In the genomic region with DNA sequence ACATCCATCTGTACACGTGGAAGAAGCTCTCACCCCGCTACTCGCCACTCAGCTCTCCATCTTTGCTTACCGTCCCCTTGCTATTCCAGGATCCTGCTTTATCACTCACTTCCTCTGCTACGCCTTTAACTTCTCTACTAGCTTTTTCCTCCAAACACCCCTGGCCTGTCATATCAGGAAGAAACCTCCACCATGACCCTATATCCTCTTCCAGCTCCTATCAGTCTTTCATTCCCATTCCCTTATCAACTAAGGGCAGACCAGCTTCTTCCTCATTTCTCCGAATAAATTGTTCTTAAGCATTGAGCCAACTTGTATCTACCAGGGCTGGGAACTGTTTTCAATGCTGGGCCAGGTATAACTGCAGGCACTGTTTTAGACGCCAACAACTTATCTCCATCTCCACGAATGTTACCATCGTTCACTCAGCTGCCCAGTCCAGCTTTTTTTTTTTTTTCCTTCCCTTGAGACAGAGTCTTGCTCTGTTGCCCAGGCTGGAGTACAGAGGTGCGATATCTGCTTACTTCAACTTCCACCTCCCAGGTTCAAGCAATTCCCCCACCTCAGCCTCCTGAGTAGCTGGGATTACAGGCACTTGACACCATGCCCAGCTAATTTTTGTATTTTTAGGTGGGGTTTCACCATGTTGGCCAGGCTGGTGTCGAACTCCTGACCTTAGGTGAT, we compare ENCODE assay signal across 1 cellular context.
A peak's percentile ranks its signal among the peaks of the same experiment; 100 is the strongest.
TF ChIP-seq lines count a peak whose summit lies in the region.

No MANE protein-coding gene starts in this region.

TF ChIP-seq in K562, 482 proteins besides CTCF, POLR2A, EP300 and RAD21 (continued from another document and continues in another):
- TF ChIP-seq POLR2G (IDR thresholded peaks at IDR 0.05; ENCODE audit: low read depth, low read length) (no peak), CTBP1 (IDR thresholded peaks at IDR 0.05; ENCODE audit: borderline replicate concordance) (peak; percentile 80; the same call in 1 of the 2 replicates), CEBPG (CRISPR knock-in tag; IDR thresholded peaks at IDR 0.05) (no peak), CEBPG (tag; conservative IDR thresholded peaks at IDR 0.05 in 1 of 2, IDR thresholded peaks at IDR 0.05 in 1 of 2) (no peak), CBFA2T3 (IDR thresholded peaks at IDR 0.05) (peak; percentile 91), BCL6 (CRISPR knock-in tag; IDR thresholded peaks at IDR 0.05) (no peak), TCF7 (IDR thresholded peaks at IDR 0.05; ENCODE audit: borderline replicate concordance) (no peak), EZH2 (IDR thresholded peaks at IDR 0.05; ENCODE audit: borderline replicate concordance, low read depth, low read length) (no peak), CC2D1A (IDR thresholded peaks at IDR 0.05) (0 out of 2 replicates have a peak, but pooled peaks have one; percentile 27), TCF3 (CRISPR knock-in tag; IDR thresholded peaks at IDR 0.05) (peak; percentile 89), ZNF263 (CRISPR knock-in tag; IDR thresholded peaks at IDR 0.05; ENCODE audit: borderline replicate concordance) (no peak), NR2C2 (CRISPR knock-in tag; IDR thresholded peaks at IDR 0.05) (no peak), NR2C2 (tag; IDR thresholded peaks at IDR 0.05) (no peak), FIP1L1 (IDR thresholded peaks at IDR 0.05; ENCODE audit: low read depth, low read length, poor library complexity, severe bottlenecking) (no peak), MYC (IDR thresholded peaks at IDR 0.05; ENCODE audit: low read depth, low read length) (no peak), MYC (CRISPR knock-in tag; IDR thresholded peaks at IDR 0.05; ENCODE audit: borderline replicate concordance, low read depth) (no peak), KAT7 (CRISPR knock-in tag; IDR thresholded peaks at IDR 0.05; ENCODE audit: borderline replicate concordance) (no peak), HMGN3 (IDR thresholded peaks at IDR 0.05; ENCODE audit: borderline replicate concordance, extremely low read depth, insufficient read length, low read depth, low read length) (no peak), ZKSCAN8 (CRISPR knock-in tag; IDR thresholded peaks at IDR 0.05) (no peak), RFX1 (IDR thresholded peaks at IDR 0.05) (no peak), HMG20B (CRISPR knock-in tag; IDR thresholded peaks at IDR 0.05) (no peak), NCOA6 (IDR thresholded peaks at IDR 0.05) (no peak), ARNT (IDR thresholded peaks at IDR 0.05) (peak in 1 of 2 experiments; percentile 44; a peak in 1 of 4 replicates), ELF4 (CRISPR knock-in tag; IDR thresholded peaks at IDR 0.05) (peak; percentile 50; the same call in 1 of the 2 replicates), NR1H2 (CRISPR knock-in tag; IDR thresholded peaks at IDR 0.05) (no peak), SMARCB1 (IDR thresholded peaks at IDR 0.05; ENCODE audit: insufficient read length, low read depth) (no peak), ZNF699 (CRISPR knock-in tag; IDR thresholded peaks at IDR 0.05; ENCODE audit: insufficient replicate concordance) (no peak), NFIC (IDR thresholded peaks at IDR 0.05) (peak; percentile 51), ZBTB1 (CRISPR knock-in tag; IDR thresholded peaks at IDR 0.05; ENCODE audit: borderline replicate concordance, low read depth) (no peak), POU5F1 (IDR thresholded peaks at IDR 0.05; ENCODE audit: borderline replicate concordance, low read depth, low read length, partially characterized antibody) (no peak), MAZ (CRISPR knock-in tag; conservative IDR thresholded peaks at IDR 0.05 in 1 of 2, IDR thresholded peaks at IDR 0.05 in 1 of 2) (no peak), ZNF695 (CRISPR knock-in tag; IDR thresholded peaks at IDR 0.05) (no peak), LCOR (CRISPR knock-in tag; IDR thresholded peaks at IDR 0.05) (no peak), FOXJ3 (CRISPR knock-in tag; IDR thresholded peaks at IDR 0.05) (no peak), ZNF143 (CRISPR knock-in tag; IDR thresholded peaks at IDR 0.05) (no peak), XRCC5 (IDR thresholded peaks at IDR 0.05; ENCODE audit: low read depth, low read length) (no peak), HNRNPH1 (optimal IDR thresholded peaks at IDR 0.05; ENCODE audit: low read depth, low read length) (no peak), RFX5 (IDR thresholded peaks at IDR 0.05; ENCODE audit: low read depth, low read length) (no peak), CREM (IDR thresholded peaks at IDR 0.05; ENCODE audit: low read depth) (no peak), YY1 (IDR thresholded peaks at IDR 0.05; ENCODE audit: borderline replicate concordance in 1 of 3, control insufficient read depth in 1 of 3, extremely low read depth in 1 of 3, insufficient read depth in 3 of 3, insufficient read length in 1 of 3, insufficient replicate concordance in 2 of 3, low read depth in 1 of 3, low read length in 2 of 3) (no peak), GABPB1 (CRISPR knock-in tag; IDR thresholded peaks at IDR 0.05) (no peak), TAL1 (IDR thresholded peaks at IDR 0.05) (peak; percentile 73), ZNF239 (CRISPR knock-in tag; IDR thresholded peaks at IDR 0.05) (no peak)
- TF ChIP-seq, protein P1, sequence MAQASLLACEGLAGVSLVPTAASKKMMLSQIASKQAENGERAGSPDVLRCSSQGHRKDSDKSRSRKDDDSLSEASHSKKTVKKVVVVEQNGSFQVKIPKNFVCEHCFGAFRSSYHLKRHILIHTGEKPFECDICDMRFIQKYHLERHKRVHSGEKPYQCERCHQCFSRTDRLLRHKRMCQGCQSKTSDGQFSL (CRISPR knock-in tag; IDR thresholded peaks at IDR 0.05): no peak
- TF ChIP-seq, protein P1 (tag; IDR thresholded peaks at IDR 0.05): no peak
- TF ChIP-seq, protein P2, sequence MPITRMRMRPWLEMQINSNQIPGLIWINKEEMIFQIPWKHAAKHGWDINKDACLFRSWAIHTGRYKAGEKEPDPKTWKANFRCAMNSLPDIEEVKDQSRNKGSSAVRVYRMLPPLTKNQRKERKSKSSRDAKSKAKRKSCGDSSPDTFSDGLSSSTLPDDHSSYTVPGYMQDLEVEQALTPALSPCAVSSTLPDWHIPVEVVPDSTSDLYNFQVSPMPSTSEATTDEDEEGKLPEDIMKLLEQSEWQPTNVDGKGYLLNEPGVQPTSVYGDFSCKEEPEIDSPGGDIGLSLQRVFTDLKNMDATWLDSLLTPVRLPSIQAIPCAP (CRISPR knock-in tag; IDR thresholded peaks at IDR 0.05; ENCODE audit: borderline replicate concordance): no peak
- TF ChIP-seq, protein P3, sequence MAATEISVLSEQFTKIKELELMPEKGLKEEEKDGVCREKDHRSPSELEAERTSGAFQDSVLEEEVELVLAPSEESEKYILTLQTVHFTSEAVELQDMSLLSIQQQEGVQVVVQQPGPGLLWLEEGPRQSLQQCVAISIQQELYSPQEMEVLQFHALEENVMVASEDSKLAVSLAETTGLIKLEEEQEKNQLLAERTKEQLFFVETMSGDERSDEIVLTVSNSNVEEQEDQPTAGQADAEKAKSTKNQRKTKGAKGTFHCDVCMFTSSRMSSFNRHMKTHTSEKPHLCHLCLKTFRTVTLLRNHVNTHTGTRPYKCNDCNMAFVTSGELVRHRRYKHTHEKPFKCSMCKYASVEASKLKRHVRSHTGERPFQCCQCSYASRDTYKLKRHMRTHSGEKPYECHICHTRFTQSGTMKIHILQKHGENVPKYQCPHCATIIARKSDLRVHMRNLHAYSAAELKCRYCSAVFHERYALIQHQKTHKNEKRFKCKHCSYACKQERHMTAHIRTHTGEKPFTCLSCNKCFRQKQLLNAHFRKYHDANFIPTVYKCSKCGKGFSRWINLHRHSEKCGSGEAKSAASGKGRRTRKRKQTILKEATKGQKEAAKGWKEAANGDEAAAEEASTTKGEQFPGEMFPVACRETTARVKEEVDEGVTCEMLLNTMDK (IDR thresholded peaks at IDR 0.05; ENCODE audit: borderline replicate concordance, insufficient read depth, low read depth, low read length, poor library complexity, severe bottlenecking): no peak
- TF ChIP-seq, protein P4, sequence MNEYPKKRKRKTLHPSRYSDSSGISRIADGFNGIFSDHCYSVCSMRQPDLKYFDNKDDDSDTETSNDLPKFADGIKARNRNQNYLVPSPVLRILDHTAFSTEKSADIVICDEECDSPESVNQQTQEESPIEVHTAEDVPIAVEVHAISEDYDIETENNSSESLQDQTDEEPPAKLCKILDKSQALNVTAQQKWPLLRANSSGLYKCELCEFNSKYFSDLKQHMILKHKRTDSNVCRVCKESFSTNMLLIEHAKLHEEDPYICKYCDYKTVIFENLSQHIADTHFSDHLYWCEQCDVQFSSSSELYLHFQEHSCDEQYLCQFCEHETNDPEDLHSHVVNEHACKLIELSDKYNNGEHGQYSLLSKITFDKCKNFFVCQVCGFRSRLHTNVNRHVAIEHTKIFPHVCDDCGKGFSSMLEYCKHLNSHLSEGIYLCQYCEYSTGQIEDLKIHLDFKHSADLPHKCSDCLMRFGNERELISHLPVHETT (CRISPR knock-in tag; conservative IDR thresholded peaks at IDR 0.05 in 1 of 2, IDR thresholded peaks at IDR 0.05 in 1 of 2): no peak
- TF ChIP-seq, protein P5, sequence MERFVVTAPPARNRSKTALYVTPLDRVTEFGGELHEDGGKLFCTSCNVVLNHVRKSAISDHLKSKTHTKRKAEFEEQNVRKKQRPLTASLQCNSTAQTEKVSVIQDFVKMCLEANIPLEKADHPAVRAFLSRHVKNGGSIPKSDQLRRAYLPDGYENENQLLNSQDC (CRISPR knock-in tag; IDR thresholded peaks at IDR 0.05): no peak
- TF ChIP-seq, protein P6, sequence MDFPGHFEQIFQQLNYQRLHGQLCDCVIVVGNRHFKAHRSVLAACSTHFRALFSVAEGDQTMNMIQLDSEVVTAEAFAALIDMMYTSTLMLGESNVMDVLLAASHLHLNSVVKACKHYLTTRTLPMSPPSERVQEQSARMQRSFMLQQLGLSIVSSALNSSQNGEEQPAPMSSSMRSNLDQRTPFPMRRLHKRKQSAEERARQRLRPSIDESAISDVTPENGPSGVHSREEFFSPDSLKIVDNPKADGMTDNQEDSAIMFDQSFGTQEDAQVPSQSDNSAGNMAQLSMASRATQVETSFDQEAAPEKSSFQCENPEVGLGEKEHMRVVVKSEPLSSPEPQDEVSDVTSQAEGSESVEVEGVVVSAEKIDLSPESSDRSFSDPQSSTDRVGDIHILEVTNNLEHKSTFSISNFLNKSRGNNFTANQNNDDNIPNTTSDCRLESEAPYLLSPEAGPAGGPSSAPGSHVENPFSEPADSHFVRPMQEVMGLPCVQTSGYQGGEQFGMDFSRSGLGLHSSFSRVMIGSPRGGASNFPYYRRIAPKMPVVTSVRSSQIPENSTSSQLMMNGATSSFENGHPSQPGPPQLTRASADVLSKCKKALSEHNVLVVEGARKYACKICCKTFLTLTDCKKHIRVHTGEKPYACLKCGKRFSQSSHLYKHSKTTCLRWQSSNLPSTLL (IDR thresholded peaks at IDR 0.05): no peak
- TF ChIP-seq, protein P7, sequence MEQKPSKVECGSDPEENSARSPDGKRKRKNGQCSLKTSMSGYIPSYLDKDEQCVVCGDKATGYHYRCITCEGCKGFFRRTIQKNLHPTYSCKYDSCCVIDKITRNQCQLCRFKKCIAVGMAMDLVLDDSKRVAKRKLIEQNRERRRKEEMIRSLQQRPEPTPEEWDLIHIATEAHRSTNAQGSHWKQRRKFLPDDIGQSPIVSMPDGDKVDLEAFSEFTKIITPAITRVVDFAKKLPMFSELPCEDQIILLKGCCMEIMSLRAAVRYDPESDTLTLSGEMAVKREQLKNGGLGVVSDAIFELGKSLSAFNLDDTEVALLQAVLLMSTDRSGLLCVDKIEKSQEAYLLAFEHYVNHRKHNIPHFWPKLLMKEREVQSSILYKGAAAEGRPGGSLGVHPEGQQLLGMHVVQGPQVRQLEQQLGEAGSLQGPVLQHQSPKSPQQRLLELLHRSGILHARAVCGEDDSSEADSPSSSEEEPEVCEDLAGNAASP (IDR thresholded peaks at IDR 0.05): no peak
- TF ChIP-seq, protein P8, sequence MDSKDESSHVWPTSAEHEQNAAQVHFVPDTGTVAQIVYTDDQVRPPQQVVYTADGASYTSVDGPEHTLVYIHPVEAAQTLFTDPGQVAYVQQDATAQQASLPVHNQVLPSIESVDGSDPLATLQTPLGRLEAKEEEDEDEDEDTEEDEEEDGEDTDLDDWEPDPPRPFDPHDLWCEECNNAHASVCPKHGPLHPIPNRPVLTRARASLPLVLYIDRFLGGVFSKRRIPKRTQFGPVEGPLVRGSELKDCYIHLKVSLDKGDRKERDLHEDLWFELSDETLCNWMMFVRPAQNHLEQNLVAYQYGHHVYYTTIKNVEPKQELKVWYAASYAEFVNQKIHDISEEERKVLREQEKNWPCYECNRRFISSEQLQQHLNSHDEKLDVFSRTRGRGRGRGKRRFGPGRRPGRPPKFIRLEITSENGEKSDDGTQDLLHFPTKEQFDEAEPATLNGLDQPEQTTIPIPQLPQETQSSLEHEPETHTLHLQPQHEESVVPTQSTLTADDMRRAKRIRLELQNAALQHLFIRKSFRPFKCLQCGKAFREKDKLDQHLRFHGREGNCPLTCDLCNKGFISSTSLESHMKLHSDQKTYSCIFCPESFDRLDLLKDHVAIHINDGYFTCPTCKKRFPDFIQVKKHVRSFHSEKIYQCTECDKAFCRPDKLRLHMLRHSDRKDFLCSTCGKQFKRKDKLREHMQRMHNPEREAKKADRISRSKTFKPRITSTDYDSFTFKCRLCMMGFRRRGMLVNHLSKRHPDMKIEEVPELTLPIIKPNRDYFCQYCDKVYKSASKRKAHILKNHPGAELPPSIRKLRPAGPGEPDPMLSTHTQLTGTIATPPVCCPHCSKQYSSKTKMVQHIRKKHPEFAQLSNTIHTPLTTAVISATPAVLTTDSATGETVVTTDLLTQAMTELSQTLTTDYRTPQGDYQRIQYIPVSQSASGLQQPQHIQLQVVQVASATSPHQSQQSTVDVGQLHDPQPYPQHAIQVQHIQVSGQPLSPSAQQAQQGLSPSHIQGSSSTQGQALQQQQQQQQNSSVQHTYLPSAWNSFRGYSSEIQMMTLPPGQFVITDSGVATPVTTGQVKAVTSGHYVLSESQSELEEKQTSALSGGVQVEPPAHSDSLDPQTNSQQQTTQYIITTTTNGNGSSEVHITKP (IDR thresholded peaks at IDR 0.05; ENCODE audit: partially characterized antibody): no peak
- TF ChIP-seq, protein P9, sequence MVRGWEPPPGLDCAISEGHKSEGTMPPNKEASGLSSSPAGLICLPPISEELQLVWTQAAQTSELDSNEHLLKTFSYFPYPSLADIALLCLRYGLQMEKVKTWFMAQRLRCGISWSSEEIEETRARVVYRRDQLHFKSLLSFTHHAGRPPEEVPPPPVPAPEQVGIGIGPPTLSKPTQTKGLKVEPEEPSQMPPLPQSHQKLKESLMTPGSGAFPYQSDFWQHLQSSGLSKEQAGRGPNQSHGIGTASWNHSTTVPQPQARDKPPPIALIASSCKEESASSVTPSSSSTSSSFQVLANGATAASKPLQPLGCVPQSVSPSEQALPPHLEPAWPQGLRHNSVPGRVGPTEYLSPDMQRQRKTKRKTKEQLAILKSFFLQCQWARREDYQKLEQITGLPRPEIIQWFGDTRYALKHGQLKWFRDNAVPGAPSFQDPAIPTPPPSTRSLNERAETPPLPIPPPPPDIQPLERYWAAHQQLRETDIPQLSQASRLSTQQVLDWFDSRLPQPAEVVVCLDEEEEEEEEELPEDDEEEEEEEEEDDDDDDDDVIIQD (CRISPR knock-in tag; IDR thresholded peaks at IDR 0.05): no peak
- TF ChIP-seq, protein P10, sequence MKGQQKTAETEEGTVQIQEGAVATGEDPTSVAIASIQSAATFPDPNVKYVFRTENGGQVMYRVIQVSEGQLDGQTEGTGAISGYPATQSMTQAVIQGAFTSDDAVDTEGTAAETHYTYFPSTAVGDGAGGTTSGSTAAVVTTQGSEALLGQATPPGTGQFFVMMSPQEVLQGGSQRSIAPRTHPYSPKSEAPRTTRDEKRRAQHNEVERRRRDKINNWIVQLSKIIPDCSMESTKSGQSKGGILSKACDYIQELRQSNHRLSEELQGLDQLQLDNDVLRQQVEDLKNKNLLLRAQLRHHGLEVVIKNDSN (CRISPR knock-in tag; IDR thresholded peaks at IDR 0.05): no peak
